ENCODE assay signal across 1 cellular context in genomic region chr19:38647368-38647965, GRCh38.
TF ChIP-seq lines count a peak whose summit lies in the region.

TSS of gene ACTN4 (plus strand) at chr19:38647649. CDS start at chr19:38647746, 97 bp downstream.

TF ChIP-seq in K562, 482 proteins besides CTCF, POLR2A, EP300 and RAD21 (continued from another document):
- TF ChIP-seq ZNF24 (IDR thresholded peaks at IDR 0.05) (0 out of 2 replicates have a peak, but pooled peaks have one; percentile 15), ZNF639 (CRISPR knock-in tag; conservative IDR thresholded peaks at IDR 0.05 in 1 of 2, IDR thresholded peaks at IDR 0.05 in 1 of 2) (peak in 1 of 2 experiments; percentile 88; a peak in 2 of 4 replicates), KDM2B (CRISPR knock-in tag; IDR thresholded peaks at IDR 0.05) (no peak), NKRF (IDR thresholded peaks at IDR 0.05; ENCODE audit: borderline replicate concordance) (peak; percentile 65), RBBP5 (IDR thresholded peaks at IDR 0.05; ENCODE audit: borderline replicate concordance, insufficient read depth, low read length, poor library complexity, severe bottlenecking) (peak; percentile 86), GMEB1 (CRISPR knock-in tag; IDR thresholded peaks at IDR 0.05) (peak; percentile 85), DLX4 (CRISPR knock-in tag; IDR thresholded peaks at IDR 0.05) (no peak), ATF1 (CRISPR knock-in tag; IDR thresholded peaks at IDR 0.05) (no peak), ATF1 (tag; IDR thresholded peaks at IDR 0.05) (0 out of 2 replicates have a peak, but pooled peaks have one; percentile 28), E2F1 (CRISPR knock-in tag; IDR thresholded peaks at IDR 0.05) (peak; percentile 88; the same call in 1 of the 2 replicates), ZNF311 (CRISPR knock-in tag; IDR thresholded peaks at IDR 0.05) (no peak), CREB3L1 (IDR thresholded peaks at IDR 0.05; ENCODE audit: borderline replicate concordance, low read depth) (peak; percentile 82; the same call in 1 of the 2 replicates), ZNF263 (CRISPR knock-in tag; IDR thresholded peaks at IDR 0.05; ENCODE audit: borderline replicate concordance) (no peak; the same call in 1 of the 2 replicates), ZNF79 (CRISPR knock-in tag; IDR thresholded peaks at IDR 0.05; ENCODE audit: low read depth) (no peak), ZNF589 (CRISPR knock-in tag; IDR thresholded peaks at IDR 0.05; ENCODE audit: low read depth) (no peak), ZNF76 (CRISPR knock-in tag; IDR thresholded peaks at IDR 0.05; ENCODE audit: borderline replicate concordance) (no peak), ZC3H4 (CRISPR knock-in tag; IDR thresholded peaks at IDR 0.05; ENCODE audit: borderline replicate concordance) (peak; percentile 82; the same call in 1 of the 2 replicates), JUND (IDR thresholded peaks at IDR 0.05; ENCODE audit: borderline replicate concordance, low read depth, low read length) (peak; percentile 59; the same call in 1 of the 2 replicates), JUND (tag; IDR thresholded peaks at IDR 0.05; ENCODE audit: borderline replicate concordance, low read depth, low read length) (0 out of 3 replicates have a peak, but pooled peaks have one; percentile 43), KLF13 (tag; IDR thresholded peaks at IDR 0.05; ENCODE audit: borderline replicate concordance, low read depth) (peak; percentile 58; the same call in 1 of the 2 replicates), BRD4 (IDR thresholded peaks at IDR 0.05) (no peak), CREM (IDR thresholded peaks at IDR 0.05; ENCODE audit: low read depth) (peak; percentile 7; the same call in 1 of the 2 replicates), ESRRA (IDR thresholded peaks at IDR 0.05; ENCODE audit: borderline replicate concordance, low read depth) (peak; percentile 59; the same call in 1 of the 2 replicates), DIDO1 (tag; IDR thresholded peaks at IDR 0.05; ENCODE audit: low read depth) (no peak), HMGN3 (IDR thresholded peaks at IDR 0.05; ENCODE audit: borderline replicate concordance, extremely low read depth, insufficient read length, low read depth, low read length) (no peak), ARID3B (CRISPR knock-in tag; IDR thresholded peaks at IDR 0.05; ENCODE audit: borderline replicate concordance) (no peak), TCF7 (IDR thresholded peaks at IDR 0.05; ENCODE audit: borderline replicate concordance) (no peak), THAP7 (CRISPR knock-in tag; IDR thresholded peaks at IDR 0.05) (0 out of 2 replicates have a peak, but pooled peaks have one; percentile 43), CREB1 (IDR thresholded peaks at IDR 0.05) (no peak), CREB1 (CRISPR knock-in tag; IDR thresholded peaks at IDR 0.05) (peak; percentile 71), ZNF766 (CRISPR knock-in tag; conservative IDR thresholded peaks at IDR 0.05) (peak; percentile 88), GABPB2 (CRISPR knock-in tag; conservative IDR thresholded peaks at IDR 0.05) (no peak), SLC30A9 (CRISPR knock-in tag; IDR thresholded peaks at IDR 0.05) (0 out of 2 replicates have a peak, but pooled peaks have one; percentile 17), TRIM28 (IDR thresholded peaks at IDR 0.05) (no peak), ZNF561 (CRISPR knock-in tag; conservative IDR thresholded peaks at IDR 0.05) (no peak), ZNF592 (IDR thresholded peaks at IDR 0.05) (no peak), E4F1 (CRISPR knock-in tag; IDR thresholded peaks at IDR 0.05; ENCODE audit: borderline replicate concordance) (no peak; the same call in 1 of the 2 replicates)
